1 cellular context compared by ENCODE assay signal in genomic region chr1:77986810-77987209, GRCh38.
TF ChIP-seq lines count a peak whose summit lies in the region.

No MANE protein-coding gene starts in this region.

TF ChIP-seq in K562, 482 proteins besides CTCF, POLR2A, EP300 and RAD21:
- TF ChIP-seq KLF16 (IDR thresholded peaks at IDR 0.05) (no peak), HNRNPH1 (optimal IDR thresholded peaks at IDR 0.05; ENCODE audit: low read depth, low read length) (no peak), SUPT5H (IDR thresholded peaks at IDR 0.05) (no peak), PRPF4 (IDR thresholded peaks at IDR 0.05; ENCODE audit: insufficient read depth, low read depth, low read length, poor library complexity, severe bottlenecking) (no peak), HDAC3 (IDR thresholded peaks at IDR 0.05; ENCODE audit: borderline replicate concordance, partially characterized antibody) (no peak), FOXK2 (conservative IDR thresholded peaks at IDR 0.05 in 1 of 2, IDR thresholded peaks at IDR 0.05 in 1 of 2; ENCODE audit: low read depth in 2 of 2) (no peak), POLR2AphosphoS2 (IDR thresholded peaks at IDR 0.05; ENCODE audit: low read length) (no peak), PHB (CRISPR knock-in tag; IDR thresholded peaks at IDR 0.05) (no peak), ETS2 (tag; IDR thresholded peaks at IDR 0.05; ENCODE audit: borderline replicate concordance, poor library complexity, severe bottlenecking) (no peak), ZNF668 (CRISPR knock-in tag; IDR thresholded peaks at IDR 0.05) (no peak), ATF6 (CRISPR knock-in tag; IDR thresholded peaks at IDR 0.05) (no peak), CHD1 (IDR thresholded peaks at IDR 0.05; ENCODE audit: low read length) (no peak), SIN3A (IDR thresholded peaks at IDR 0.05; ENCODE audit: borderline replicate concordance in 2 of 2, control insufficient read depth in 1 of 2, low read depth in 2 of 2, low read length in 2 of 2) (no peak), CBFA2T2 (conservative IDR thresholded peaks at IDR 0.05) (no peak), ARNT (IDR thresholded peaks at IDR 0.05) (no peak), KLF10 (CRISPR knock-in tag; IDR thresholded peaks at IDR 0.05) (no peak)
- TF ChIP-seq, protein P1, sequence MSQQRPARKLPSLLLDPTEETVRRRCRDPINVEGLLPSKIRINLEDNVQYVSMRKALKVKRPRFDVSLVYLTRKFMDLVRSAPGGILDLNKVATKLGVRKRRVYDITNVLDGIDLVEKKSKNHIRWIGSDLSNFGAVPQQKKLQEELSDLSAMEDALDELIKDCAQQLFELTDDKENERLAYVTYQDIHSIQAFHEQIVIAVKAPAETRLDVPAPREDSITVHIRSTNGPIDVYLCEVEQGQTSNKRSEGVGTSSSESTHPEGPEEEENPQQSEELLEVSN (IDR thresholded peaks at IDR 0.05; ENCODE audit: borderline replicate concordance in 1 of 2, extremely low read depth in 1 of 2, insufficient read depth in 1 of 2, insufficient read length in 1 of 2, low read depth in 1 of 2, low read length in 1 of 2, poor library complexity in 1 of 2, severe bottlenecking in 1 of 2), result no peak
- TF ChIP-seq, protein P2, sequence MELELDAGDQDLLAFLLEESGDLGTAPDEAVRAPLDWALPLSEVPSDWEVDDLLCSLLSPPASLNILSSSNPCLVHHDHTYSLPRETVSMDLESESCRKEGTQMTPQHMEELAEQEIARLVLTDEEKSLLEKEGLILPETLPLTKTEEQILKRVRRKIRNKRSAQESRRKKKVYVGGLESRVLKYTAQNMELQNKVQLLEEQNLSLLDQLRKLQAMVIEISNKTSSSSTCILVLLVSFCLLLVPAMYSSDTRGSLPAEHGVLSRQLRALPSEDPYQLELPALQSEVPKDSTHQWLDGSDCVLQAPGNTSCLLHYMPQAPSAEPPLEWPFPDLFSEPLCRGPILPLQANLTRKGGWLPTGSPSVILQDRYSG (tag; conservative IDR thresholded peaks at IDR 0.05; ENCODE audit: low read depth), result no peak
- TF ChIP-seq, protein P3, sequence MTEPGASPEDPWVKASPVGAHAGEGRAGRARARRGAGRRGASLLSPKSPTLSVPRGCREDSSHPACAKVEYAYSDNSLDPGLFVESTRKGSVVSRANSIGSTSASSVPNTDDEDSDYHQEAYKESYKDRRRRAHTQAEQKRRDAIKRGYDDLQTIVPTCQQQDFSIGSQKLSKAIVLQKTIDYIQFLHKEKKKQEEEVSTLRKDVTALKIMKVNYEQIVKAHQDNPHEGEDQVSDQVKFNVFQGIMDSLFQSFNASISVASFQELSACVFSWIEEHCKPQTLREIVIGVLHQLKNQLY (CRISPR knock-in tag; conservative IDR thresholded peaks at IDR 0.05), result no peak
- TF ChIP-seq, protein P4, sequence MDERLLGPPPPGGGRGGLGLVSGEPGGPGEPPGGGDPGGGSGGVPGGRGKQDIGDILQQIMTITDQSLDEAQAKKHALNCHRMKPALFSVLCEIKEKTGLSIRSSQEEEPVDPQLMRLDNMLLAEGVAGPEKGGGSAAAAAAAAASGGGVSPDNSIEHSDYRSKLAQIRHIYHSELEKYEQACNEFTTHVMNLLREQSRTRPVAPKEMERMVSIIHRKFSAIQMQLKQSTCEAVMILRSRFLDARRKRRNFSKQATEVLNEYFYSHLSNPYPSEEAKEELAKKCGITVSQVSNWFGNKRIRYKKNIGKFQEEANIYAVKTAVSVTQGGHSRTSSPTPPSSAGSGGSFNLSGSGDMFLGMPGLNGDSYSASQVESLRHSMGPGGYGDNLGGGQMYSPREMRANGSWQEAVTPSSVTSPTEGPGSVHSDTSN (CRISPR knock-in tag; IDR thresholded peaks at IDR 0.05; ENCODE audit: low read depth), result no peak
- TF ChIP-seq, protein P4 (tag; conservative IDR thresholded peaks at IDR 0.05; ENCODE audit: low read depth), result no peak
